ENCODE assay signal across 15 cellular contexts in genomic region chr6:157714153-157714490, GRCh38.
DNase-seq lines count a peak whose midpoint lies in the region; TF ChIP-seq lines count a peak whose summit lies in the region.
"Had no signal": no experiment of that assay in that cellular context is flagged by ENCODE, and none has a peak within 500 bp of the region (broad histone marks: within the 10 kb centered on the region; RNA-seq: fewer than 3 reads in every experiment).

No MANE protein-coding gene starts in this region.

- DNase-seq in DMS 273 (lab: John Stamatoyannopoulos, UW; ENCODE audit: unreplicated experiment) (peak; percentile 14), DMS 273 treated with DMSO at 0.1 percent for 48 hours (lab: John Stamatoyannopoulos, UW) (no peak), NCI-H2171 (lab: John Stamatoyannopoulos, UW) (peak; percentile 72), epithelial cell of proximal tubule (ENCODE audit: low read depth) (no peak), substantia nigra (lab: John Stamatoyannopoulos, UW) (no peak), T-helper 2 cell (no peak)
- DNase-seq in effector CD8-positive, alpha-beta T cell (lab: John Stamatoyannopoulos, UW) = no peak
- DNase-seq: activated CD4-positive, alpha-beta T cell treated with anti-CD3 and anti-CD28 coated beads, Interleukin-2, amount 10 ng/mL, durations not matched to agents 7 days and 5 days; COR-L47; KG1; PC-3; spleen had no signal

- H3K4me3 ChIP-seq in epithelial cell of proximal tubule (ENCODE audit: low read depth, low read length) (no peak overlapping the region), skeletal muscle tissue (ENCODE audit: low read length in 3 of 3) (no peak overlapping the region)
- H3K4me3 ChIP-seq: spleen, thoracic aorta had no signal

- H3K27ac ChIP-seq in skeletal muscle tissue (ENCODE audit: low read depth, low read length) (peak overlapping the region; percentile 36), substantia nigra (ENCODE audit: low read depth, low read length, poor library complexity, severe bottlenecking) (no peak overlapping the region)
- H3K27ac ChIP-seq: 22Rv1, spleen, thoracic aorta had no signal

- H3K4me1 ChIP-seq in skeletal muscle tissue (ENCODE audit: control insufficient read depth in 3 of 3, insufficient read depth in 3 of 3, low read length in 3 of 3) = peaks cover 4 to 12% (median 11%) of the 10 kb centered on the region in 3 donors
- H3K4me1 ChIP-seq: spleen had no signal

- no peak overlapping the region for H3K9ac ChIP-seq in skeletal muscle tissue (ENCODE audit: low read depth in 1 of 3, low read length in 3 of 3)

- H3K27me3 ChIP-seq in skeletal muscle tissue (ENCODE audit: control insufficient read depth in 3 of 3, insufficient read depth in 3 of 3, low read length in 3 of 3) = peaks cover 0 to 6% (median 0%) of the 10 kb centered on the region in 3 donors

- H3K36me3 ChIP-seq in skeletal muscle tissue (ENCODE audit: control insufficient read depth in 3 of 3, insufficient read depth in 3 of 3, low read length in 3 of 3) = no peaks in the 10 kb centered on the region
- H3K36me3 ChIP-seq: spleen, thoracic aorta had no signal

- TF ChIP-seq CTCF in epithelial cell of proximal tubule (conservative IDR thresholded peaks at IDR 0.05; ENCODE audit: low read depth, low read length) = peak; percentile 20

- no peaks in the 10 kb centered on the region for H3K9me3 ChIP-seq in skeletal muscle tissue (ENCODE audit: control insufficient read depth in 3 of 3, low read length in 3 of 3)
- H3K9me3 ChIP-seq: spleen, thoracic aorta had no signal

Comparison
In these comparisons a context has a peak if more than half of its experiments do, and no peak if none do; other contexts are left out.
1. DNase-seq: peak in DMS 273 (single experiment) and NCI-H2171 (single experiment); none in DMS 273 treated with DMSO at 0.1 percent for 48 hours (single experiment), epithelial cell of proximal tubule (single experiment), substantia nigra (0 of 49), T-helper 2 cell (0 of 5) and effector CD8-positive, alpha-beta T cell (single experiment).